In genomic region chr15:53197426-53197839, GRCh38 we compare ENCODE assay signal across 9 cellular contexts.
A peak's percentile ranks its signal among the peaks of the same experiment; 100 is the strongest.
DNase-seq lines count a peak whose midpoint lies in the region; ATAC-seq and TF ChIP-seq lines count a peak whose summit lies in the region.
"Had no signal": no experiment of that assay in that cellular context is flagged by ENCODE, and none has a peak within 500 bp of the region (broad histone marks: within the 10 kb centered on the region; RNA-seq: fewer than 3 reads in every experiment).

No MANE protein-coding gene starts in this region.

- in situ Hi-C loops in ACHN (cut with HindIII; ENCODE audit: low pct_ligation_motif_present, low pct_unique_long_range_greater_than_20kb, low sequenced_read_pairs): no loop called here

- no peaks in the 10 kb centered on the region for H3K36me3 Mint-ChIP-seq in activated CD8-positive, alpha-beta T cell treated with anti-CD3 and anti-CD28 coated beads for 36 hours (ENCODE audit: low read depth)
- H3K36me3 Mint-ChIP-seq in osteocyte (ENCODE audit: unreplicated experiment) (no peaks in the 10 kb centered on the region), immature natural killer cell (no peaks in the 10 kb centered on the region)

- H3K27me3 Mint-ChIP-seq in activated CD8-positive, alpha-beta T cell treated with anti-CD3 and anti-CD28 coated beads for 36 hours: peaks cover 15% of the 10 kb centered on the region
- H3K27me3 Mint-ChIP-seq in osteocyte (ENCODE audit: unreplicated experiment): peaks cover 4% of the 10 kb centered on the region
- H3K27me3 Mint-ChIP-seq in immature natural killer cell (ENCODE audit: low read depth in 3 of 3): peaks cover 2 to 5% (median 3%) of the 10 kb centered on the region in 3 donors

- H3K4me3 ChIP-seq in foreskin fibroblast (ENCODE audit: low read depth in 1 of 2, low read length in 2 of 2): no peak overlapping the region

- no peak overlapping the region for H3K27ac Mint-ChIP-seq in activated CD8-positive, alpha-beta T cell treated with anti-CD3 and anti-CD28 coated beads for 36 hours
- H3K27ac Mint-ChIP-seq in osteocyte (ENCODE audit: unreplicated experiment) (no peak overlapping the region), immature natural killer cell (no peak overlapping the region)
- H3K27ac Mint-ChIP-seq: memory B cell had no signal

- peak; percentile 88 for ATAC-seq in GM18498 (IDR thresholded peaks at IDR 0.05; ENCODE audit: unreplicated experiment)
- peak; percentile 71 for ATAC-seq in HG03097 (IDR thresholded peaks at IDR 0.05; ENCODE audit: low FRiP score, unreplicated experiment)
- peak; percentile 77 for ATAC-seq in activated CD8-positive, alpha-beta T cell treated with anti-CD3 and anti-CD28 coated beads for 36 hours

- CTCF ChIA-PET in activated CD8-positive, alpha-beta T cell treated with anti-CD3 and anti-CD28 coated beads for 36 hours (lab: Charles Lee): interaction anchor here (0.8 to 1.3 kb wide), 6 partner anchors 9 to 417 kb away, joined by 3 to 7 read pairs (median 3); no protein-coding TSS in a partner anchor

- POLR2A ChIA-PET in activated CD8-positive, alpha-beta T cell treated with anti-CD3 and anti-CD28 coated beads for 36 hours (lab: Charles Lee): no interaction called here

- H3K9me3 Mint-ChIP-seq in activated CD8-positive, alpha-beta T cell treated with anti-CD3 and anti-CD28 coated beads for 36 hours: no peaks in the 10 kb centered on the region
- H3K9me3 Mint-ChIP-seq in osteocyte (ENCODE audit: unreplicated experiment): no peaks in the 10 kb centered on the region
- H3K9me3 Mint-ChIP-seq in immature natural killer cell: peaks cover 0 to 9% (median 0%) of the 10 kb centered on the region in 6 donors

- peak; percentile 88 for TF ChIP-seq CTCF in activated CD8-positive, alpha-beta T cell treated with anti-CD3 and anti-CD28 coated beads for 36 hours (IDR thresholded peaks at IDR 0.05)
- peak; percentile 64 for TF ChIP-seq CTCF in foreskin fibroblast (IDR thresholded peaks at IDR 0.05; ENCODE audit: low read depth, low read length)
- peak; percentile 86 for TF ChIP-seq CTCF in osteocyte (IDR thresholded peaks at IDR 0.05)

- no peak overlapping the region for H3K4me3 Mint-ChIP-seq in activated CD8-positive, alpha-beta T cell treated with anti-CD3 and anti-CD28 coated beads for 36 hours
- no peak overlapping the region for H3K4me3 Mint-ChIP-seq in osteocyte (ENCODE audit: unreplicated experiment)
- no peak overlapping the region for H3K4me3 Mint-ChIP-seq in immature natural killer cell
- H3K4me3 Mint-ChIP-seq: memory B cell had no signal

- DNase-seq in ACHN (peak; percentile 47), NCI-H345 (lab: John Stamatoyannopoulos, UW) (peak; percentile 77), foreskin fibroblast (peak in 1 of 2 donors; percentile 14), osteocyte (ENCODE audit: extremely low spot score, unreplicated experiment) (peak; percentile 85), immature natural killer cell (no peak)
- peak; percentile 65 for DNase-seq in activated CD8-positive, alpha-beta T cell treated with anti-CD3 and anti-CD28 coated beads for 36 hours

- intact Hi-C loops in activated CD8-positive, alpha-beta T cell treated with anti-CD3 and anti-CD28 coated beads for 36 hours (cut with micrococcal nuclease): loop anchor here (5.0 kb wide), 1 partner anchor 415 kb away; no protein-coding TSS in a partner anchor

- H3K4me1 Mint-ChIP-seq in activated CD8-positive, alpha-beta T cell treated with anti-CD3 and anti-CD28 coated beads for 36 hours (ENCODE audit: low read depth): peaks cover 3% of the 10 kb centered on the region
- peaks cover 4% of the 10 kb centered on the region for H3K4me1 Mint-ChIP-seq in osteocyte (ENCODE audit: unreplicated experiment)
- H3K4me1 Mint-ChIP-seq in immature natural killer cell: no peaks in the 10 kb centered on the region
- H3K4me1 Mint-ChIP-seq: memory B cell had no signal

Comparison
In these comparisons a context has a peak if more than half of its experiments do, and no peak if none do; other contexts are left out.
1. DNase-seq: peak in ACHN (single experiment), NCI-H345 (single experiment), activated CD8-positive, alpha-beta T cell treated with anti-CD3 and anti-CD28 coated beads for 36 hours (single experiment) and osteocyte (single experiment); none in immature natural killer cell (0 of 3).
2. Peak in every context shown above with its lines, with median percentiles within 50 percentile points of each other: ATAC-seq and CTCF ChIP-seq.